8 cellular contexts compared by ENCODE assay signal in the genomic region with DNA sequence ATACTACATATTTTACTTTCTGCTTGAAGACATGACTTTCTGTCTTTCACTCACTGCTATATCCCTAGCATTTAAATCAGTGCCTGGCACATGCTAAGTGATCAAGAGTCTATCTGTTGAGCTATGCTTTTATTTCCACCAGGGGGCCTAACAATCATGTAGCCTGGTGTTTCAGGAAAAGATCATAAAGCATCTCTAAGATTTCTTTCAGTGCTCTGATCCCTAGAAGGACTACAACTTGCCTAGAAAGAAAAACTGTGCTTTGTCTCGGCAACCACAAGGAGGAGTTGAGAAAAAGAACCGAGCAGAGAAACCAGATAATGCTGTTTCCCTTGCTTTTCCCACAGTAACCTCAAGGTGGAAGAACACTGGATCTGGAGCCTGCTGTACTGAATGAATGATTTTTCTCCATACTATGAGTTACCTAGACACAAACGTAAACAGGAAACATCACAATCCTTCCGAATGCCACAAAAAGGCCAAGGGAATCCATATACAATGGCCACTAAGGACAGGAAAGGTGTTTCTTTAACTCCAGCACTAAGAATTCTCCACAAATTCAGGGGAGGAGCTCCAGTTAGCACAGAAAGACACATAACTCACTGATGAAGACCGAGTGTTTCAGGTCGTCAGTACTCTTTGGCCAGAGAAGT. TPM values are rescaled to one million over a fixed set of nuclear protein-coding genes. Genes with fewer than 3 reads are reported as not detected.
A peak's percentile ranks its signal among the peaks of the same experiment; 100 is the strongest.
DNase-seq lines count a peak whose midpoint lies in the region; ATAC-seq and TF ChIP-seq lines count a peak whose summit lies in the region.

No MANE protein-coding gene starts in this region.

- peaks cover 0 to under 1% (median 0%) of the 10 kb centered on the region in 4 donors for H3K36me3 ChIP-seq in stomach

- TF ChIP-seq POLR2A in stomach (IDR thresholded peaks at IDR 0.05): no peak

- TF ChIP-seq EP300 in stomach (IDR thresholded peaks at IDR 0.05): no peak

- no peaks in the 10 kb centered on the region for H3K9me3 ChIP-seq in stomach

- no peak for ATAC-seq in HG02981 (IDR thresholded peaks at IDR 0.05; ENCODE audit: unreplicated experiment)

- WGBS in stomach, 5 donors: 0 to 1% (median 0%) methylated on average over 6 of the region's 6 CpGs

- peak; percentile 20 for DNase-seq in stimulated activated CD4-positive, alpha-beta T cell treated with anti-CD3 and anti-CD28 coated beads, Interleukin-15, amount 100 ng/mL, for 24 hours
- DNase-seq in stimulated activated CD4-positive, alpha-beta T cell treated with anti-CD3 and anti-CD28 coated beads, Interleukin-1b, Interleukin-23, amount 100 ng/mL, for 48 hours: no peak
- DNase-seq in NAMALWA (ENCODE audit: low spot score): peak; percentile 59
- DNase-seq in SHP77 (lab: John Stamatoyannopoulos, UW): peak; percentile 61 to 68
- DNase-seq in coronary artery (ENCODE audit: low spot score): no peak
- DNase-seq in kidney tubule cell (ENCODE audit: low spot score): peak; percentile 97
- DNase-seq in stomach: no peak

- no peaks in the 10 kb centered on the region for H3K27me3 ChIP-seq in stomach

- H3K4me1 ChIP-seq in stomach: peaks cover 0 to 40% (median 28%) of the 10 kb centered on the region in 4 donors

- H3K27ac ChIP-seq in coronary artery (peak overlapping the region; percentile 98 to 99), stomach (peak overlapping the region; percentile 98 to 99 (median 99))

- H3K4me3 ChIP-seq in coronary artery (peak overlapping the region; percentile 91), stomach (peak overlapping the region; percentile 80 to 93 (median 87))

- TF ChIP-seq CTCF in coronary artery (IDR thresholded peaks at IDR 0.05) (peak; percentile 70), stomach (IDR thresholded peaks at IDR 0.05) (peak in 6 of 7 experiments; percentile 10 to 84 (median 68))

- intact Hi-C loops in stomach (cut with DNase I; ENCODE audit: low total_unique reads): no loop called here

RNA-seq across cellular contexts. Expression of gene CRY1, which starts 1.2 kb away (rescaled TPM):
- total RNA-seq in stomach: 10 to 100 TPM; 14.0 to 95.1 (median 47.3) TPM
- polyA plus RNA-seq in stomach: 10 to 100 TPM in 1 of 3 donors, 1 to 10 TPM in 2; 3.6 to 17.3 (median 8.8) TPM

Comparison
In these comparisons a context has a peak if more than half of its experiments do, and no peak if none do; other contexts are left out.
1. DNase-seq: peak in stimulated activated CD4-positive, alpha-beta T cell treated with anti-CD3 and anti-CD28 coated beads, Interleukin-15, amount 100 ng/mL, for 24 hours (single experiment), NAMALWA (single experiment), SHP77 (2 of 2) and kidney tubule cell (single experiment); none in stimulated activated CD4-positive, alpha-beta T cell treated with anti-CD3 and anti-CD28 coated beads, Interleukin-1b, Interleukin-23, amount 100 ng/mL, for 48 hours (single experiment), coronary artery (single experiment) and stomach (single experiment).